1 cellular context compared by ENCODE assay signal in genomic region chr3:160027541-160028195, GRCh38.
TF ChIP-seq lines count a peak whose summit lies in the region.

No MANE protein-coding gene starts in this region.

TF ChIP-seq in K562, 482 proteins besides CTCF, POLR2A, EP300 and RAD21 (continued from another document):
- TF ChIP-seq, protein P1, sequence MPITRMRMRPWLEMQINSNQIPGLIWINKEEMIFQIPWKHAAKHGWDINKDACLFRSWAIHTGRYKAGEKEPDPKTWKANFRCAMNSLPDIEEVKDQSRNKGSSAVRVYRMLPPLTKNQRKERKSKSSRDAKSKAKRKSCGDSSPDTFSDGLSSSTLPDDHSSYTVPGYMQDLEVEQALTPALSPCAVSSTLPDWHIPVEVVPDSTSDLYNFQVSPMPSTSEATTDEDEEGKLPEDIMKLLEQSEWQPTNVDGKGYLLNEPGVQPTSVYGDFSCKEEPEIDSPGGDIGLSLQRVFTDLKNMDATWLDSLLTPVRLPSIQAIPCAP (CRISPR knock-in tag; IDR thresholded peaks at IDR 0.05; ENCODE audit: borderline replicate concordance) = no peak
- no peak for TF ChIP-seq ESRRB (CRISPR knock-in tag; IDR thresholded peaks at IDR 0.05; ENCODE audit: borderline replicate concordance)
